8 cellular contexts compared by ENCODE assay signal in genomic region chr21:38985423-38986378, GRCh38.
A peak's percentile ranks its signal among the peaks of the same experiment; 100 is the strongest.
DNase-seq lines count a peak whose midpoint lies in the region; ATAC-seq and TF ChIP-seq lines count a peak whose summit lies in the region.

No MANE protein-coding gene starts in this region.

- no peaks in the 10 kb centered on the region for H3K36me3 ChIP-seq in CD4-positive, CD25-positive, alpha-beta regulatory T cell (ENCODE audit: control insufficient read depth, insufficient read depth, low read length)
- no peaks in the 10 kb centered on the region for H3K36me3 ChIP-seq in PC-3 (ENCODE audit: low read depth, low read length)

- peak overlapping the region in 1 of 3 donors; percentile 52 for H3K27ac Mint-ChIP-seq in CD4-positive, CD25-positive, alpha-beta regulatory T cell
- H3K27ac Mint-ChIP-seq in HFFc6 = peak overlapping the region; percentile 78
- peak overlapping the region; percentile 89 for H3K27ac Mint-ChIP-seq in activated T-cell treated with anti-CD3 and anti-CD28 coated beads, Interleukin-2, amount 50 U/mL, for 72 hours

- H3K27me3 ChIP-seq in CD4-positive, CD25-positive, alpha-beta regulatory T cell (ENCODE audit: control insufficient read depth, insufficient read depth, low read length) = peaks cover 8% of the 10 kb centered on the region
- H3K27me3 ChIP-seq in PC-3 (ENCODE audit: low read length) = no peaks in the 10 kb centered on the region

- TF ChIP-seq CTCF in HFFc6 (IDR thresholded peaks at IDR 0.05) (no peak), PC-3 (conservative IDR thresholded peaks at IDR 0.05; ENCODE audit: low read depth, low read length) (no peak)

- CTCF ChIA-PET in PC-3 (lab: Charles Lee) = no interaction called here

- H3K9ac ChIP-seq in PC-3 (ENCODE audit: low read length) = no peak overlapping the region

- BruUV-seq in PC-3 (replicated peaks; lab: Mats Ljungman, UMichigan) = no TSS peak

- intact Hi-C loops in left cardiac atrium (cut with DNase I) (loop anchor here in 1 of 2 donors (5.0 kb wide), 2 partner anchors 58 to 178 kb away; partner anchors contain the start of gene ETS2), PC-3 (cut with micrococcal nuclease) (no loop called here)

- H3K9me2 ChIP-seq in PC-3 (replicated peaks; ENCODE audit: low read length) = no peaks in the 10 kb centered on the region

- peak overlapping the region in 3 of 4 donors; percentile 29 to 53 (median 48) for H3K4me3 Mint-ChIP-seq in CD4-positive, CD25-positive, alpha-beta regulatory T cell
- H3K4me3 Mint-ChIP-seq in HFFc6 = peak overlapping the region; percentile 60
- peak overlapping the region; percentile 80 to 94 for H3K4me3 Mint-ChIP-seq in activated T-cell treated with anti-CD3 and anti-CD28 coated beads, Interleukin-2, amount 50 U/mL, for 72 hours

- H3K36me3 Mint-ChIP-seq in CD4-positive, CD25-positive, alpha-beta regulatory T cell = no peaks in the 10 kb centered on the region
- H3K36me3 Mint-ChIP-seq in HFFc6 (ENCODE audit: low read depth) = no peaks in the 10 kb centered on the region
- peaks cover 3 to 4% of the 10 kb centered on the region in 2 donors for H3K36me3 Mint-ChIP-seq in activated T-cell treated with anti-CD3 and anti-CD28 coated beads, Interleukin-2, amount 50 U/mL, for 72 hours (ENCODE audit: insufficient read depth in 2 of 2)

- H3K27ac ChIP-seq in CD4-positive, CD25-positive, alpha-beta regulatory T cell (ENCODE audit: insufficient read depth, low read length, poor library complexity, severe bottlenecking) = no peak overlapping the region
- no peak overlapping the region for H3K27ac ChIP-seq in PC-3 (ENCODE audit: low read length)

- no peaks in the 10 kb centered on the region for H4K20me1 ChIP-seq in PC-3 (ENCODE audit: low read length)

- no peaks in the 10 kb centered on the region for H3F3A ChIP-seq in PC-3 (ENCODE audit: low read length, unreplicated experiment)

- H3K4me2 ChIP-seq in PC-3 (ENCODE audit: low read length) = no peak overlapping the region

- peaks cover 24% of the 10 kb centered on the region for H3K27me3 Mint-ChIP-seq in CD4-positive, CD25-positive, alpha-beta regulatory T cell
- H3K27me3 Mint-ChIP-seq in HFFc6 (ENCODE audit: insufficient read depth) = peaks cover 19% of the 10 kb centered on the region
- H3K27me3 Mint-ChIP-seq in activated T-cell treated with anti-CD3 and anti-CD28 coated beads, Interleukin-2, amount 50 U/mL, for 72 hours (ENCODE audit: low read depth) = peaks cover 60% of the 10 kb centered on the region

- H3K79me2 ChIP-seq in PC-3 (ENCODE audit: low read length) = no peaks in the 10 kb centered on the region

- H3K9me3 ChIP-seq in CD4-positive, CD25-positive, alpha-beta regulatory T cell (ENCODE audit: control insufficient read depth in 2 of 2, low read length in 2 of 2) = no peaks in the 10 kb centered on the region
- H3K9me3 ChIP-seq in PC-3 (ENCODE audit: low read length) = no peaks in the 10 kb centered on the region

- peaks cover 8% of the 10 kb centered on the region for H3K4me1 ChIP-seq in CD4-positive, CD25-positive, alpha-beta regulatory T cell (ENCODE audit: control insufficient read depth, insufficient read depth, low read length, poor library complexity, severe bottlenecking)
- H3K4me1 ChIP-seq in PC-3 (ENCODE audit: insufficient read depth, low read length) = peaks cover 12% of the 10 kb centered on the region

- no peak overlapping the region for H2AFZ ChIP-seq in PC-3 (ENCODE audit: low read length)

- peak in 1 of 2 donors; percentile 26 for ATAC-seq in CD4-positive, CD25-positive, alpha-beta regulatory T cell (ENCODE audit: low read depth in 2 of 2)
- peak; percentile 83 to 88 for ATAC-seq in activated T-cell treated with anti-CD3 and anti-CD28 coated beads, Interleukin-2, amount 50 U/mL, for 72 hours (replicated peaks in 1 of 2)
- ATAC-seq in left cardiac atrium = peak; percentile 54 to 63
- ATAC-seq in GM18870 (IDR thresholded peaks at IDR 0.05; ENCODE audit: unreplicated experiment) = no peak
- ATAC-seq in PC-3 = no peak

- no peak overlapping the region for H3K4me3 ChIP-seq in CD4-positive, CD25-positive, alpha-beta regulatory T cell (ENCODE audit: low read depth, low read length)
- H3K4me3 ChIP-seq in PC-3 (ENCODE audit: low read length) = no peak overlapping the region

- H3K9me3 Mint-ChIP-seq in CD4-positive, CD25-positive, alpha-beta regulatory T cell = peaks cover 0 to 6% (median 0%) of the 10 kb centered on the region in 7 donors
- no peaks in the 10 kb centered on the region for H3K9me3 Mint-ChIP-seq in HFFc6
- H3K9me3 Mint-ChIP-seq in activated T-cell treated with anti-CD3 and anti-CD28 coated beads, Interleukin-2, amount 50 U/mL, for 72 hours = no peaks in the 10 kb centered on the region

- peaks cover 5 to 15% (median 11%) of the 10 kb centered on the region in 4 donors for H3K4me1 Mint-ChIP-seq in CD4-positive, CD25-positive, alpha-beta regulatory T cell
- H3K4me1 Mint-ChIP-seq in HFFc6 (ENCODE audit: low read depth) = peaks cover 50% of the 10 kb centered on the region
- peaks cover 55% of the 10 kb centered on the region for H3K4me1 Mint-ChIP-seq in activated T-cell treated with anti-CD3 and anti-CD28 coated beads, Interleukin-2, amount 50 U/mL, for 72 hours (ENCODE audit: low read depth)

- POLR2A ChIA-PET in PC-3 (lab: Charles Lee; ENCODE audit: unreplicated experiment) = no interaction called here

- peak in 1 of 3 donors; percentile 79 for DNase-seq in CD4-positive, CD25-positive, alpha-beta regulatory T cell
- peak; percentile 76 for DNase-seq in HFFc6
- DNase-seq in NCI-H510A treated with DMSO at 0.1 percent for 48 hours (lab: John Stamatoyannopoulos, UW) = peak; percentile 94
- DNase-seq in activated T-cell treated with anti-CD3 and anti-CD28 coated beads, Interleukin-2, amount 50 U/mL, for 72 hours = peak; percentile 73 to 87
- peak; percentile 72 for DNase-seq in left cardiac atrium
- DNase-seq in stimulated activated CD4-positive, alpha-beta T cell treated with anti-CD3 and anti-CD28 coated beads, Interleukin-15, amount 100 ng/mL, for 48 hours (ENCODE audit: low read depth in 2 of 2) = peak; percentile 51 to 58
- no peak for DNase-seq in PC-3

Comparison
In these comparisons a context has a peak if more than half of its experiments do, and no peak if none do; other contexts are left out.
1. ATAC-seq: peak in activated T-cell treated with anti-CD3 and anti-CD28 coated beads, Interleukin-2, amount 50 U/mL, for 72 hours (2 of 2) and left cardiac atrium (2 of 2); none in GM18870 (single experiment) and PC-3 (single experiment).
2. Peak in every context shown above with its lines, with median percentiles within 50 percentile points of each other: H3K4me3 Mint-ChIP-seq.